In the genomic region with DNA sequence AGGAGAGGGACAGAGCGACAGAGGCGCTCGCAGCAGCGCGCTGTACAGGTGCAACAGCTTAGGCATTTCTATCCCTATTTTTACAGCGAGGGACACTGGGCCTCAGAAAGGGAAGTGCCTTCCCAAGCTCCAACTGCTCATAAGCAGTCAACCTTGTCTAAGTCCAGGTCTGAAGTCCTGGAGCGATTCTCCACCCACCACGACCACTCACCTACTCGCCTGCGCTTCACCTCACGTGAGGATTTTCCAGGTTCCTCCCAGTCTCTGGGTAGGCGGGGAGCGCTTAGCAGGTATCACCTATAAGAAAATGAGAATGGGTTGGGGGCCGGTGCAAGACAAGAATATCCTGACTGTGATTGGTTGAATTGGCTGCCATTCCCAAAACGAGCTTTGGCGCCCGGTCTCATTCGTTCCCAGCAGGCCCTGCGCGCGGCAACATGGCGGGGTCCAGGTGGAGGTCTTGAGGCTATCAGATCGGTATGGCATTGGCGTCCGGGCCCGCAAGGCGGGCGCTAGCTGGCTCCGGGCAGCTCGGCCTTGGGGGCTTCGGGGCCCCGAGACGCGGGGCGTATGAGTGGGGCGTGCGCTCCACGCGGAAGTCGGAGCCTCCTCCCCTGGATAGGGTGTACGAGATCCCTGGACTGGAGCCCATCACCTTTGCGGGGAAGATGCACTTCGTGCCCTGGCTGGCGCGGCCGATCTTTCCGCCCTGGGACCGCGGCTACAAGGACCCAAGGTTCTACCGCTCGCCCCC, we compare ENCODE assay signal across 1 cellular context.
TF ChIP-seq lines count a peak whose summit lies in the region.

CYB5RL (minus strand) TSS at position 266 of the 754 bp plus-strand sequence. CDS start 4,414 bp downstream, outside the sequence.
MRPL37 (plus strand) TSS at position 403 of the 754 bp plus-strand sequence; CDS start at position 480, 77 bp downstream.

TF ChIP-seq in K562, 482 proteins besides CTCF, POLR2A, EP300 and RAD21 (continued from another document and continues in another):
- TF ChIP-seq CXXC5 (CRISPR knock-in tag; IDR thresholded peaks at IDR 0.05), result peak; percentile 98
- peak; percentile 94 for TF ChIP-seq PHF20 (IDR thresholded peaks at IDR 0.05; ENCODE audit: partially characterized antibody)
- TF ChIP-seq ZNF282 (CRISPR knock-in tag; IDR thresholded peaks at IDR 0.05), result no peak
- TF ChIP-seq ZNF224 (CRISPR knock-in tag; IDR thresholded peaks at IDR 0.05), result no peak
- peak; percentile 99 for TF ChIP-seq POLR2G (IDR thresholded peaks at IDR 0.05; ENCODE audit: low read depth, low read length)
- TF ChIP-seq SRSF3 (IDR thresholded peaks at IDR 0.05; ENCODE audit: insufficient read depth, low read length), result no peak
- peak; percentile 46 for TF ChIP-seq NEUROD1 (IDR thresholded peaks at IDR 0.05; ENCODE audit: borderline replicate concordance, low read depth, low read length, partially characterized antibody)
- peak; percentile 71 to 89 for TF ChIP-seq MNT (conservative IDR thresholded peaks at IDR 0.05)
- peak; percentile 13 for TF ChIP-seq CHD1 (IDR thresholded peaks at IDR 0.05; ENCODE audit: low read length)
- TF ChIP-seq COPS2 (conservative IDR thresholded peaks at IDR 0.05), result no peak
- peak; percentile 81 for TF ChIP-seq ZNF143 (CRISPR knock-in tag; IDR thresholded peaks at IDR 0.05)
- peak; percentile 67 for TF ChIP-seq FIP1L1 (IDR thresholded peaks at IDR 0.05; ENCODE audit: low read depth, low read length, poor library complexity, severe bottlenecking)
- 0 out of 2 replicates have a peak, but pooled peaks have one; percentile 65 for TF ChIP-seq ZNF12 (CRISPR knock-in tag; IDR thresholded peaks at IDR 0.05)
- TF ChIP-seq MTF1 (CRISPR knock-in tag; IDR thresholded peaks at IDR 0.05; ENCODE audit: borderline replicate concordance), result no peak
- TF ChIP-seq, protein P1, sequence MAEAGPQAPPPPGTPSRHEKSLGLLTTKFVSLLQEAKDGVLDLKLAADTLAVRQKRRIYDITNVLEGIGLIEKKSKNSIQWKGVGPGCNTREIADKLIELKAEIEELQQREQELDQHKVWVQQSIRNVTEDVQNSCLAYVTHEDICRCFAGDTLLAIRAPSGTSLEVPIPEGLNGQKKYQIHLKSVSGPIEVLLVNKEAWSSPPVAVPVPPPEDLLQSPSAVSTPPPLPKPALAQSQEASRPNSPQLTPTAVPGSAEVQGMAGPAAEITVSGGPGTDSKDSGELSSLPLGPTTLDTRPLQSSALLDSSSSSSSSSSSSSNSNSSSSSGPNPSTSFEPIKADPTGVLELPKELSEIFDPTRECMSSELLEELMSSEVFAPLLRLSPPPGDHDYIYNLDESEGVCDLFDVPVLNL (CRISPR knock-in tag; IDR thresholded peaks at IDR 0.05; ENCODE audit: low read depth), result no peak
- TF ChIP-seq, protein P2, sequence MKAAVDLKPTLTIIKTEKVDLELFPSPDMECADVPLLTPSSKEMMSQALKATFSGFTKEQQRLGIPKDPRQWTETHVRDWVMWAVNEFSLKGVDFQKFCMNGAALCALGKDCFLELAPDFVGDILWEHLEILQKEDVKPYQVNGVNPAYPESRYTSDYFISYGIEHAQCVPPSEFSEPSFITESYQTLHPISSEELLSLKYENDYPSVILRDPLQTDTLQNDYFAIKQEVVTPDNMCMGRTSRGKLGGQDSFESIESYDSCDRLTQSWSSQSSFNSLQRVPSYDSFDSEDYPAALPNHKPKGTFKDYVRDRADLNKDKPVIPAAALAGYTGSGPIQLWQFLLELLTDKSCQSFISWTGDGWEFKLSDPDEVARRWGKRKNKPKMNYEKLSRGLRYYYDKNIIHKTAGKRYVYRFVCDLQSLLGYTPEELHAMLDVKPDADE (conservative IDR thresholded peaks at IDR 0.05; ENCODE audit: control insufficient read depth, low read depth, low read length), result peak; percentile 48; the same call in 1 of the 2 replicates
- peak; percentile 58 for TF ChIP-seq ARID4B (CRISPR knock-in tag; IDR thresholded peaks at IDR 0.05)
- no peak for TF ChIP-seq ZNF3 (CRISPR knock-in tag; IDR thresholded peaks at IDR 0.05)
- TF ChIP-seq RUNX1 (IDR thresholded peaks at IDR 0.05; ENCODE audit: low read depth), result no peak
- TF ChIP-seq GATAD2A (IDR thresholded peaks at IDR 0.05), result no peak
- no peak for TF ChIP-seq SMC3 (conservative IDR thresholded peaks at IDR 0.05; ENCODE audit: insufficient read depth, low read depth, low read length)
- no peak for TF ChIP-seq SNRNP70 (optimal IDR thresholded peaks at IDR 0.05; ENCODE audit: low read depth, low read length)
- TF ChIP-seq, protein P3, sequence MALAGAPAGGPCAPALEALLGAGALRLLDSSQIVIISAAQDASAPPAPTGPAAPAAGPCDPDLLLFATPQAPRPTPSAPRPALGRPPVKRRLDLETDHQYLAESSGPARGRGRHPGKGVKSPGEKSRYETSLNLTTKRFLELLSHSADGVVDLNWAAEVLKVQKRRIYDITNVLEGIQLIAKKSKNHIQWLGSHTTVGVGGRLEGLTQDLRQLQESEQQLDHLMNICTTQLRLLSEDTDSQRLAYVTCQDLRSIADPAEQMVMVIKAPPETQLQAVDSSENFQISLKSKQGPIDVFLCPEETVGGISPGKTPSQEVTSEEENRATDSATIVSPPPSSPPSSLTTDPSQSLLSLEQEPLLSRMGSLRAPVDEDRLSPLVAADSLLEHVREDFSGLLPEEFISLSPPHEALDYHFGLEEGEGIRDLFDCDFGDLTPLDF (CRISPR knock-in tag; IDR thresholded peaks at IDR 0.05), result peak; percentile 74; the same call in 1 of the 2 replicates
- TF ChIP-seq THRAP3 (IDR thresholded peaks at IDR 0.05; ENCODE audit: borderline replicate concordance), result no peak
- TF ChIP-seq ZC3H4 (CRISPR knock-in tag; IDR thresholded peaks at IDR 0.05; ENCODE audit: borderline replicate concordance), result no peak
- no peak for TF ChIP-seq CC2D1A (IDR thresholded peaks at IDR 0.05)
- TF ChIP-seq POLR2B (IDR thresholded peaks at IDR 0.05; ENCODE audit: low read depth, partially characterized antibody), result peak; percentile 87
- no peak for TF ChIP-seq ZNF354B (CRISPR knock-in tag; IDR thresholded peaks at IDR 0.05)
- peak; percentile 74 for TF ChIP-seq USF2 (CRISPR knock-in tag; IDR thresholded peaks at IDR 0.05)
- TF ChIP-seq ZNF431 (CRISPR knock-in tag; IDR thresholded peaks at IDR 0.05), result peak; percentile 72
- TF ChIP-seq NONO (IDR thresholded peaks at IDR 0.05; ENCODE audit: low read depth in 2 of 2, low read length in 1 of 2), result peak; percentile 48 to 88; a peak in 2 of 4 replicates
- TF ChIP-seq BMI1 (IDR thresholded peaks at IDR 0.05; ENCODE audit: low read length), result no peak
- peak; percentile 73 for TF ChIP-seq USF1 (CRISPR knock-in tag; IDR thresholded peaks at IDR 0.05)
- no peak for TF ChIP-seq PTRF (tag; IDR thresholded peaks at IDR 0.05)
- TF ChIP-seq E4F1 (CRISPR knock-in tag; IDR thresholded peaks at IDR 0.05; ENCODE audit: borderline replicate concordance), result no peak
- no peak for TF ChIP-seq PRDM10 (IDR thresholded peaks at IDR 0.05; ENCODE audit: partially characterized antibody)
- peak; percentile 82; the same call in 1 of the 2 replicates for TF ChIP-seq PML (IDR thresholded peaks at IDR 0.05; ENCODE audit: low read length)
- no peak for TF ChIP-seq ZNF583 (CRISPR knock-in tag; IDR thresholded peaks at IDR 0.05)
